In the genomic region with DNA sequence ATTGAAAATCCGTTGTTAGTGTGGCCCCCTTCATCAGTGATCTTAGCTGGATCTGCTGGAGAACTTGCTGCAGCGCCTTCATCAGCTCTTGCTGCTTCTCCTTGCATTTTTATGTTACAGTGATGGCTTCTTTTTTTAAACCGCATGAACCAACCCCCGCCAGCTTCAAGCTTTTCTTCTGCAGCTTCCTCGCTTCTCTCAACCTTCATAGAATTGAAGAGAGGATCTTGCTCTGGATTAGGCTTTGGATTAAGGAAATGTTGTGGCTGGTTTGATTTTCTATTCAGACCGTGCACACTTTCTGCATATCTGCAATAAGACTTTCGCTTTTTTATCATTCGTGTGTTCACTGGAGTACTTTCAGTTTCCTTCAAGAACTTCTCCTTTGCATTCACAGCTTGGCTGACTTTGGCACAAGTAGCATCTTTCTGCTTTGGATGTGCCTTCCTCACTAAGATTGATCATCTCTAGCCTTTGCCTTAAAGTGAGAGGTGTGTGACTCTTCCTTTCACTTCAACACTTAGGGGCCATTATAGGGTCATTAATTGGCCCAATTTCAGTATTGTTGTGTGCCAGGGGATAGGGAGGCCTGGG, we compare ENCODE assay signal across 9 cellular contexts. TPM values are rescaled to one million over a fixed set of nuclear protein-coding genes. Genes with fewer than 3 reads are reported as not detected.
DNase-seq lines count a peak whose midpoint lies in the region; TF ChIP-seq lines count a peak whose summit lies in the region.
"Had no signal": no experiment of that assay in that cellular context is flagged by ENCODE, and none has a peak within 500 bp of the region (broad histone marks: within the 10 kb centered on the region; RNA-seq: fewer than 3 reads in every experiment).

No MANE protein-coding gene starts in this region.

- peak overlapping the region in 3 of 5 experiments; percentile 9 to 56 (median 19) for H3K27ac Mint-ChIP-seq in brain

- H3K4me3 ChIP-seq in Loucy (ENCODE audit: low read length, poor library complexity, severe bottlenecking) (no peak overlapping the region), hepatocyte (no peak overlapping the region)

- no peak overlapping the region for H3K27ac ChIP-seq in hepatocyte
- H3K27ac ChIP-seq: pancreas had no signal

- H3K27me3 ChIP-seq in Loucy (ENCODE audit: insufficient read depth, low read length, poor library complexity, severe bottlenecking), result no peaks in the 10 kb centered on the region
- H3K27me3 ChIP-seq in hepatocyte, result no peaks in the 10 kb centered on the region
- H3K27me3 ChIP-seq: pancreas had no signal

- H3K79me2 ChIP-seq in Loucy (ENCODE audit: insufficient read depth, low read length) (no peaks in the 10 kb centered on the region), hepatocyte (no peaks in the 10 kb centered on the region)

- H3K4me1 ChIP-seq in Loucy (ENCODE audit: insufficient read depth, low read length, poor library complexity, severe bottlenecking), result peaks cover 17% of the 10 kb centered on the region
- H3K4me1 ChIP-seq in hepatocyte (ENCODE audit: insufficient read depth), result no peaks in the 10 kb centered on the region

- no peaks in the 10 kb centered on the region for H3K9me3 ChIP-seq in Loucy (ENCODE audit: insufficient read depth, low read depth, low read length)
- no peaks in the 10 kb centered on the region for H3K9me3 ChIP-seq in hepatocyte (ENCODE audit: low read depth)
- H3K9me3 ChIP-seq: pancreas had no signal

- H3K9me2 ChIP-seq in Loucy (replicated peaks; ENCODE audit: low read depth, low read length), result no peaks in the 10 kb centered on the region
- no peaks in the 10 kb centered on the region for H3K9me2 ChIP-seq in hepatocyte (replicated peaks; ENCODE audit: insufficient read depth)

- H3K36me3 Mint-ChIP-seq in brain, result peaks cover 21% of the 10 kb centered on the region

- TF ChIP-seq CTCF in Loucy (conservative IDR thresholded peaks at IDR 0.05; ENCODE audit: low read length) (no peak), brain (conservative IDR thresholded peaks at IDR 0.05) (no peak), hepatocyte (IDR thresholded peaks at IDR 0.05; ENCODE audit: poor library complexity) (no peak)

- DNase-seq in activated effector memory CD4-positive, alpha-beta T cell treated with anti-CD3 and anti-CD28 coated beads, Interleukin-2, amount 50 U/mL, for 16 hours, result peak; percentile 13
- DNase-seq in activated effector memory CD4-positive, alpha-beta T cell treated with Interleukin-2 at 50 U/mL for 16 hours, result no peak
- DNase-seq in superior temporal gyrus (ENCODE audit: extremely low spot score) (peak; percentile 51), NCI-H1930 (lab: John Stamatoyannopoulos, UW) (no peak), HuH-7.5 (ENCODE audit: low spot score) (no peak), hepatocyte (ENCODE audit: low spot score) (no peak)

- 91% methylated on average over 8 of the region's 8 CpGs for WGBS in hepatocyte (ENCODE audit: low lambda C conversion rate, missing lambda C conversion rate)

- peak overlapping the region; percentile 72 for H3K9ac ChIP-seq in Loucy (ENCODE audit: low read depth, low read length, poor library complexity, severe bottlenecking)

- peaks cover 3% of the 10 kb centered on the region for H3K27me3 Mint-ChIP-seq in brain

- H3K4me3 Mint-ChIP-seq in brain, result peak overlapping the region in 2 of 5 experiments; percentile 76 to 78

- no peaks in the 10 kb centered on the region for H3K9me3 Mint-ChIP-seq in brain

- no peaks in the 10 kb centered on the region for H3F3A ChIP-seq in Loucy (ENCODE audit: low read depth)

- H2AFZ ChIP-seq in Loucy (ENCODE audit: low read length) (no peak overlapping the region), hepatocyte (no peak overlapping the region)

- H3K4me2 ChIP-seq in Loucy (ENCODE audit: low read depth, low read length, poor library complexity, severe bottlenecking) (peak overlapping the region; percentile 71), hepatocyte (no peak overlapping the region)

- H4K20me1 ChIP-seq in Loucy (ENCODE audit: insufficient read depth, low read length, poor library complexity, severe bottlenecking), result no peaks in the 10 kb centered on the region
- no peaks in the 10 kb centered on the region for H4K20me1 ChIP-seq in hepatocyte (ENCODE audit: insufficient read depth, poor library complexity, severe bottlenecking)

- H3K36me3 ChIP-seq in Loucy (ENCODE audit: insufficient read depth, low read length) (peaks cover 8% of the 10 kb centered on the region; the same call in 1 of the 2 replicates), hepatocyte (replicated peaks; ENCODE audit: insufficient read depth, low read depth) (no peaks in the 10 kb centered on the region)
- H3K36me3 ChIP-seq: pancreas had no signal

- peaks cover 14% of the 10 kb centered on the region for H3K4me1 Mint-ChIP-seq in brain

RNA-seq across cellular contexts. Expression of a gene that starts 13.1 kb away (rescaled TPM):
- polyA plus RNA-seq in brain (ENCODE audit: insufficient read depth, low read depth, low replicate concordance), result 531 TPM
- total RNA-seq in hepatocyte, result 39.5 and 52.4 TPM in 2 replicates
- 124 and 135 TPM in 2 replicates for polyA plus RNA-seq in hepatocyte

Comparison
In these comparisons a context has a peak if more than half of its experiments do, and no peak if none do; other contexts are left out.
1. DNase-seq: peak in activated effector memory CD4-positive, alpha-beta T cell treated with anti-CD3 and anti-CD28 coated beads, Interleukin-2, amount 50 U/mL, for 16 hours (single experiment) and superior temporal gyrus (single experiment); none in activated effector memory CD4-positive, alpha-beta T cell treated with Interleukin-2 at 50 U/mL for 16 hours (single experiment), NCI-H1930 (0 of 2), HuH-7.5 (single experiment) and hepatocyte (single experiment).